9 cellular contexts compared by ENCODE assay signal in the genomic region with DNA sequence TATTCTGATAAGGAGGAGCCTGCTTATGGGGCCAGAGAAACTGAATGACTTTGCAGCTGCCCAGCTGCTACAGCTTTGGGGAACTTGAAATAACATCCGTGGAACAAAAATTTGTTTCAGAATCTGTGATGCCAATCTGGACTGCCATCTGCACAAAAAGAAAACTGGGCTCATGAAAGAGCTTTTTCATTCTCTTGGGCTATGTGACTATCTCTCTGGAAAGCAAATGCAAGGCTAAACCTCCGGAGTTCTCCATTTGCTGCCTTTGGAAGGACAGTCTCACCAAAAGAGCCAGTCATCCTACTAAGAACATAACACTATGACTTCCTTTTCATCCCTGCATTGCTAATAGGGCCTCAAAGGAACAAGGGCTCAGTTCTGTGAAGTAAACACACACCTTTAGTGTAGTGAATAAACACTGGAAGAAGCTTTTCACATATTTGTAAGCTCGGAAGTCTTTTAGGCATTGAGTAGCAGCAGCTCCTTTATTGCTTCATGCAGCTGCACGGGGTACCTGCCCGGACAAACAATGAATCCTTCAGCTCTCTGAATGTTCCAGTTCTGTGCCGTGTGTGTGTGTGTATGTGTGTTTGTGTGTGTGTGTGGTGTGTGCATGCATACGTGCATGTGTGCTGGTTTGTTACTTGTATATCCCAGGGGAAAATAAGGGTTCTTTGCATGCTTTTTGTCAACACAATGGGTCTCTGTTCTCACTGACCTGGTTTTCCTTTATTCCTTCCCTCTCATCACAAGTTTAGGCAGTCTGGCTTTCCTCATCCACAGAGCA.
DNase-seq lines count a peak whose midpoint lies in the region; ATAC-seq, FAIRE-seq and TF ChIP-seq lines count a peak whose summit lies in the region.
"Had no signal": no experiment of that assay in that cellular context is flagged by ENCODE, and none has a peak within 500 bp of the region (broad histone marks: within the 10 kb centered on the region; RNA-seq: fewer than 3 reads in every experiment).

No MANE protein-coding gene starts in this region.

- POLR2A ChIA-PET in HCT116 (lab: Charles Lee) = no interaction called here

- H2AFZ ChIP-seq in HCT116 (ENCODE audit: low read depth, low read length, poor library complexity, severe bottlenecking) = peak overlapping the region; percentile 13

- RAD21 ChIA-PET in HCT116 (lab: Charles Lee; ENCODE audit: low non-redundant PET in 1 of 2, low total read pairs in 2 of 2, uncharacterized antibody in 2 of 2, unreplicated experiment in 2 of 2) = no interaction called here

- no peaks in the 10 kb centered on the region for H3K9me3 ChIP-seq in HCT116 (ENCODE audit: control insufficient read depth in 1 of 2, insufficient read depth in 1 of 2, low read depth in 1 of 2, low read length in 2 of 2)
- H3K9me3 ChIP-seq in mucosa of descending colon = no peaks in the 10 kb centered on the region
- no peaks in the 10 kb centered on the region for H3K9me3 ChIP-seq in Peyer's patch

- H3K79me2 ChIP-seq in HCT116 (ENCODE audit: insufficient read depth, low read length) = no peaks in the 10 kb centered on the region

- H3K9ac ChIP-seq in HCT116 (ENCODE audit: low read length) = no peak overlapping the region; the same call in 1 of the 2 replicates

- intact Hi-C loops in HCT116 (cut with micrococcal nuclease) (no loop called here), mucosa of descending colon (cut with DNase I, micrococcal nuclease) (no loop called here)

- FAIRE-seq in GM12891 (lab: Jason Lieb, UNC) = peak; percentile 83
- FAIRE-seq: K562 had no signal

- no peak for TF ChIP-seq CTCF in HCT116 (IDR thresholded peaks at IDR 0.05 in 2 of 3, conservative IDR thresholded peaks at IDR 0.05 in 1 of 3; ENCODE audit: borderline replicate concordance in 1 of 3, insufficient read depth in 1 of 3, low read depth in 2 of 3, low read length in 2 of 3)
- no peak for TF ChIP-seq CTCF in VCaP (conservative IDR thresholded peaks at IDR 0.05)
- no peak for TF ChIP-seq CTCF in mucosa of descending colon (IDR thresholded peaks at IDR 0.05)
- no peak for TF ChIP-seq CTCF in Peyer's patch (IDR thresholded peaks at IDR 0.05)

- no peaks in the 10 kb centered on the region for H3K36me3 ChIP-seq in HCT116 (ENCODE audit: control insufficient read depth in 1 of 2, insufficient read depth in 2 of 2, low read length in 2 of 2)
- H3K36me3 ChIP-seq in mucosa of descending colon (ENCODE audit: low read depth) = no peaks in the 10 kb centered on the region
- no peaks in the 10 kb centered on the region for H3K36me3 ChIP-seq in Peyer's patch

- peak; percentile 13; the same call in 1 of the 2 replicates for ATAC-seq in HCT116
- ATAC-seq in mucosa of descending colon = peak; percentile 28
- ATAC-seq: K562 had no signal

- TF ChIP-seq POLR2A in GM12891 (IDR thresholded peaks at IDR 0.05; ENCODE audit: low read depth, low read length) (no peak), HCT116 (IDR thresholded peaks at IDR 0.05; ENCODE audit: borderline replicate concordance, extremely low read depth, insufficient read depth, insufficient read length) (no peak), Peyer's patch (IDR thresholded peaks at IDR 0.05) (no peak)

- H3K4me3 ChIP-seq in HCT116 (replicated peaks in 1 of 2; ENCODE audit: low read depth in 1 of 2, low read length in 2 of 2) (no peak overlapping the region), mucosa of descending colon (no peak overlapping the region), Peyer's patch (no peak overlapping the region)
- H3K4me3 ChIP-seq: K562 had no signal

- H3K4me2 ChIP-seq in HCT116 (ENCODE audit: low read length) = peak overlapping the region; percentile 23

- H3K27ac ChIP-seq in HCT116 (ENCODE audit: low read depth, low read length) (no peak overlapping the region), VCaP (peak overlapping the region; percentile 73), Peyer's patch (peak overlapping the region in 2 of 4 donors; percentile 10 to 62)

- H3K9me2 ChIP-seq in HCT116 (ENCODE audit: insufficient read depth) = no peaks in the 10 kb centered on the region

- CTCF ChIA-PET in HCT116 (lab: Charles Lee) = no interaction called here

- H4K20me1 ChIP-seq in HCT116 (ENCODE audit: insufficient read depth) = no peaks in the 10 kb centered on the region

- H3K4me1 ChIP-seq in HCT116 (ENCODE audit: control insufficient read depth in 1 of 2, insufficient read depth in 2 of 2, low read length in 2 of 2) (peaks cover 34 to 75% of the 10 kb centered on the region in 2 experiments), mucosa of descending colon (ENCODE audit: low read depth) (no peaks in the 10 kb centered on the region), Peyer's patch (peaks cover 0 to 25% (median 8%) of the 10 kb centered on the region in 4 donors)

- H3K27me3 ChIP-seq in HCT116 (ENCODE audit: insufficient read depth, low read length) (no peaks in the 10 kb centered on the region), Peyer's patch (no peaks in the 10 kb centered on the region)

- DNase-seq in GM12891 (ENCODE audit: insufficient read length, low spot score) (no peak), HCT116 (ENCODE audit: low read depth, low spot score) (no peak), mucosa of descending colon (no peak), Peyer's patch (no peak), NCI-H748 treated with DMSO at 0.1 percent for 48 hours (lab: John Stamatoyannopoulos, UW) (no peak), HPDE6-E6E7 (ENCODE audit: extremely low spot score) (no peak)
- no peak for DNase-seq in NK-92 treated with Interleukin-12 subunit alpha and Interleukin-12 subunit beta, amount 100 ng/mL, for 24 hours (lab: John Stamatoyannopoulos, UW)

- no peak for TF ChIP-seq RAD21 in HCT116 (IDR thresholded peaks at IDR 0.05; ENCODE audit: low read depth)

- BruUV-seq in HCT116 (replicated peaks; lab: Mats Ljungman, UMichigan) = no TSS peak

TF ChIP-seq in GM12891, 5 proteins besides CTCF, POLR2A, EP300 and RAD21:
- TF ChIP-seq PAX5 (IDR thresholded peaks at IDR 0.05; ENCODE audit: insufficient read depth, low read length, severe bottlenecking) (no peak), POU2F2 (IDR thresholded peaks at IDR 0.05; ENCODE audit: low read depth, low read length) (no peak), SPI1 (IDR thresholded peaks at IDR 0.05; ENCODE audit: low read depth, low read length) (no peak; the same call in 1 of the 2 replicates), TAF1 (IDR thresholded peaks at IDR 0.05; ENCODE audit: low read depth, low read length) (no peak), POLR2AphosphoS5 (IDR thresholded peaks at IDR 0.05; ENCODE audit: low read depth, low read length) (no peak)

TF ChIP-seq in HCT116, 20 proteins besides CTCF, POLR2A, EP300 and RAD21 (continues in another document):
- TF ChIP-seq POLR2AphosphoS5 (IDR thresholded peaks at IDR 0.05; ENCODE audit: low read depth, low read length) (no peak), YY1 (IDR thresholded peaks at IDR 0.05; ENCODE audit: extremely low read depth, insufficient replicate concordance, low read depth, low read length) (no peak), ZFX (IDR thresholded peaks at IDR 0.05) (no peak), SRF (IDR thresholded peaks at IDR 0.05; ENCODE audit: low read depth) (no peak), ELF1 (IDR thresholded peaks at IDR 0.05; ENCODE audit: borderline replicate concordance, low read depth) (no peak), FOSL1 (IDR thresholded peaks at IDR 0.05; ENCODE audit: low read depth) (no peak), EZH2 (IDR thresholded peaks at IDR 0.05) (no peak), SP1 (IDR thresholded peaks at IDR 0.05; ENCODE audit: low read depth) (no peak), ATF3 (IDR thresholded peaks at IDR 0.05) (no peak), TCF7L2 (IDR thresholded peaks at IDR 0.05; ENCODE audit: borderline replicate concordance, extremely low read depth, insufficient read depth, insufficient read length) (no peak), CBX3 (IDR thresholded peaks at IDR 0.05; ENCODE audit: low read depth) (no peak)
- TF ChIP-seq, protein P1, sequence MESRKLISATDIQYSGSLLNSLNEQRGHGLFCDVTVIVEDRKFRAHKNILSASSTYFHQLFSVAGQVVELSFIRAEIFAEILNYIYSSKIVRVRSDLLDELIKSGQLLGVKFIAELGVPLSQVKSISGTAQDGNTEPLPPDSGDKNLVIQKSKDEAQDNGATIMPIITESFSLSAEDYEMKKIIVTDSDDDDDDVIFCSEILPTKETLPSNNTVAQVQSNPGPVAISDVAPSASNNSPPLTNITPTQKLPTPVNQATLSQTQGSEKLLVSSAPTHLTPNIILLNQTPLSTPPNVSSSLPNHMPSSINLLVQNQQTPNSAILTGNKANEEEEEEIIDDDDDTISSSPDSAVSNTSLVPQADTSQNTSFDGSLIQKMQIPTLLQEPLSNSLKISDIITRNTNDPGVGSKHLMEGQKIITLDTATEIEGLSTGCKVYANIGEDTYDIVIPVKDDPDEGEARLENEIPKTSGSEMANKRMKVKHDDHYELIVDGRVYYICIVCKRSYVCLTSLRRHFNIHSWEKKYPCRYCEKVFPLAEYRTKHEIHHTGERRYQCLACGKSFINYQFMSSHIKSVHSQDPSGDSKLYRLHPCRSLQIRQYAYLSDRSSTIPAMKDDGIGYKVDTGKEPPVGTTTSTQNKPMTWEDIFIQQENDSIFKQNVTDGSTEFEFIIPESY (IDR thresholded peaks at IDR 0.05; ENCODE audit: extremely low read depth, insufficient replicate concordance, low read length) = no peak
- TF ChIP-seq, protein P2, sequence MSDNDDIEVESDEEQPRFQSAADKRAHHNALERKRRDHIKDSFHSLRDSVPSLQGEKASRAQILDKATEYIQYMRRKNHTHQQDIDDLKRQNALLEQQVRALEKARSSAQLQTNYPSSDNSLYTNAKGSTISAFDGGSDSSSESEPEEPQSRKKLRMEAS (IDR thresholded peaks at IDR 0.05) = no peak
